Comparison of ENCODE assay signal across 9 cellular contexts in genomic region chr7:926061-927030, GRCh38. TPM values are rescaled to one million over a fixed set of nuclear protein-coding genes. Genes with fewer than 3 reads are reported as not detected.
DNase-seq lines count a peak whose midpoint lies in the region; ATAC-seq and TF ChIP-seq lines count a peak whose summit lies in the region.
"Had no signal": no experiment of that assay in that cellular context is flagged by ENCODE, and none has a peak within 500 bp of the region (broad histone marks: within the 10 kb centered on the region; RNA-seq: fewer than 3 reads in every experiment).

No MANE protein-coding gene starts in this region.

- peaks cover 0 to 75% (median 2%) of the 10 kb centered on the region in 3 donors for H3K4me1 ChIP-seq in gastroesophageal sphincter
- peaks cover 12% of the 10 kb centered on the region for H3K4me1 ChIP-seq in rectal smooth muscle tissue (ENCODE audit: control insufficient read depth, insufficient read depth, low read length)

- TF ChIP-seq POLR2A in gastroesophageal sphincter (IDR thresholded peaks at IDR 0.05): no peak

- in situ Hi-C loops in SK-MEL-5 (cut with HindIII; ENCODE audit: low pct_unique_long_range_greater_than_20kb, low sequenced_read_pairs): no loop called here

- H3K4me3 ChIP-seq in gastroesophageal sphincter: no peak overlapping the region
- H3K4me3 ChIP-seq in rectal smooth muscle tissue (ENCODE audit: low read length): no peak overlapping the region
- H3K4me3 ChIP-seq: lung had no signal

- TF ChIP-seq EP300 in gastroesophageal sphincter (IDR thresholded peaks at IDR 0.05): no peak

- H3K27ac ChIP-seq in gastroesophageal sphincter (peak overlapping the region in 3 of 4 donors; percentile 41 to 81 (median 77)), rectal smooth muscle tissue (ENCODE audit: low read depth, low read length) (peak overlapping the region; percentile 64)

- ATAC-seq in gastroesophageal sphincter (no peak), GM21786 (IDR thresholded peaks at IDR 0.05; ENCODE audit: unreplicated experiment) (no peak)

- no peaks in the 10 kb centered on the region for H3K9me3 ChIP-seq in gastroesophageal sphincter

- H3K27me3 ChIP-seq in gastroesophageal sphincter (no peaks in the 10 kb centered on the region), rectal smooth muscle tissue (ENCODE audit: control insufficient read depth, insufficient read depth, low read length) (no peaks in the 10 kb centered on the region)

- peak; percentile 25 for DNase-seq in SK-MEL-5 (ENCODE audit: low read depth, low spot score)
- DNase-seq in COR-L47 (lab: John Stamatoyannopoulos, UW): no peak
- DNase-seq in T1000 (lab: John Stamatoyannopoulos, UW): no peak
- DNase-seq: GDM1, NCI-H1105 treated with DMSO at 0.1 percent for 48 hours had no signal

- TF ChIP-seq CTCF in gastroesophageal sphincter (IDR thresholded peaks at IDR 0.05): no peak

- 88% methylated on average over 4 of the region's 47 CpGs; no CpG with 5 or more reads in 1 of the 2 donors for WGBS in gastroesophageal sphincter (ENCODE audit: low coverage in 1 of 2), 2 donors

- H3K9ac ChIP-seq in rectal smooth muscle tissue (ENCODE audit: low read length): no peak overlapping the region

- no peaks in the 10 kb centered on the region for H3K36me3 ChIP-seq in gastroesophageal sphincter
- no peaks in the 10 kb centered on the region for H3K36me3 ChIP-seq in rectal smooth muscle tissue (ENCODE audit: control insufficient read depth, insufficient read depth, low read length)

RNA-seq across cellular contexts. Expression of gene ADAP1, which starts 28.1 kb away (rescaled TPM):
- 4.4 and 5.5 TPM in 2 replicates for total RNA-seq in SK-MEL-5 (2014; rRNA removed; shearing (Covaris generic))
- 3.3 and 7.6 TPM in 2 replicates for polyA plus RNA-seq in SK-MEL-5 (2015; cell fraction: cytosol; rRNA removed)
- 2.5 and 6.4 TPM in 2 replicates for polyA plus RNA-seq in SK-MEL-5 (2015; cell fraction: nucleus; rRNA removed)
- total RNA-seq in gastroesophageal sphincter: 100 to 1,000 TPM in 1 of 4 donors, 10 to 100 TPM in 3; 44.8 to 106 (median 60.1) TPM

RNA-seq across cellular contexts. Expression of gene COX19, which starts 49.0 kb away (rescaled TPM):
- 12.9 and 13.1 TPM in 2 replicates for total RNA-seq in SK-MEL-5 (2014; rRNA removed; shearing (Covaris generic))
- polyA plus RNA-seq in SK-MEL-5 (2015; cell fraction: cytosol; rRNA removed): 10.1 and 11.5 TPM in 2 replicates
- 12.2 and 13.1 TPM in 2 replicates for polyA plus RNA-seq in SK-MEL-5 (2015; cell fraction: nucleus; rRNA removed)
- total RNA-seq in gastroesophageal sphincter: 10 to 100 TPM in 3 of 4 donors, 1 to 10 TPM in 1; 6.0 to 16.7 (median 12.0) TPM

RNA-seq across cellular contexts. Expression of gene GET4, which starts 50.0 kb away (rescaled TPM):
- 43.2 and 45.8 TPM in 2 replicates for total RNA-seq in SK-MEL-5 (2014; rRNA removed; shearing (Covaris generic))
- polyA plus RNA-seq in SK-MEL-5 (2015; cell fraction: cytosol; rRNA removed): 64.7 and 74.1 TPM in 2 replicates
- 203 and 284 TPM in 2 replicates for polyA plus RNA-seq in SK-MEL-5 (2015; cell fraction: nucleus; rRNA removed)
- total RNA-seq in gastroesophageal sphincter: 10 to 100 TPM; 18.4 to 34.8 (median 28.7) TPM

RNA-seq across cellular contexts. Expression of gene CYP2W1, which starts 56.6 kb away (rescaled TPM):
- not detected in 2 replicates for total RNA-seq in SK-MEL-5 (2014; rRNA removed; shearing (Covaris generic))
- polyA plus RNA-seq in SK-MEL-5 (2015; cell fraction: cytosol; rRNA removed): 0.11 TPM in 1 of 2 replicates, not detected in the other
- not detected in 2 replicates for polyA plus RNA-seq in SK-MEL-5 (2015; cell fraction: nucleus; rRNA removed)
- total RNA-seq in gastroesophageal sphincter: not detected
